1 cellular context compared by ENCODE assay signal in genomic region chr9:127598839-127599549, GRCh38.
TF ChIP-seq lines count a peak whose summit lies in the region.

No MANE protein-coding gene starts in this region.

TF ChIP-seq in H1, 55 proteins besides CTCF, POLR2A, EP300 and RAD21:
- TF ChIP-seq SRF (IDR thresholded peaks at IDR 0.05; ENCODE audit: low read depth, low read length) (no peak), SUZ12 (IDR thresholded peaks at IDR 0.05; ENCODE audit: low read length) (no peak), FOSL1 (IDR thresholded peaks at IDR 0.05; ENCODE audit: insufficient read depth, low read depth, low read length) (no peak), CEBPB (IDR thresholded peaks at IDR 0.05; ENCODE audit: low read depth, low read length) (no peak)
- TF ChIP-seq, protein P1, sequence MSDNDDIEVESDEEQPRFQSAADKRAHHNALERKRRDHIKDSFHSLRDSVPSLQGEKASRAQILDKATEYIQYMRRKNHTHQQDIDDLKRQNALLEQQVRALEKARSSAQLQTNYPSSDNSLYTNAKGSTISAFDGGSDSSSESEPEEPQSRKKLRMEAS (IDR thresholded peaks at IDR 0.05) = no peak
